1 cellular context compared by ENCODE assay signal in the genomic region with DNA sequence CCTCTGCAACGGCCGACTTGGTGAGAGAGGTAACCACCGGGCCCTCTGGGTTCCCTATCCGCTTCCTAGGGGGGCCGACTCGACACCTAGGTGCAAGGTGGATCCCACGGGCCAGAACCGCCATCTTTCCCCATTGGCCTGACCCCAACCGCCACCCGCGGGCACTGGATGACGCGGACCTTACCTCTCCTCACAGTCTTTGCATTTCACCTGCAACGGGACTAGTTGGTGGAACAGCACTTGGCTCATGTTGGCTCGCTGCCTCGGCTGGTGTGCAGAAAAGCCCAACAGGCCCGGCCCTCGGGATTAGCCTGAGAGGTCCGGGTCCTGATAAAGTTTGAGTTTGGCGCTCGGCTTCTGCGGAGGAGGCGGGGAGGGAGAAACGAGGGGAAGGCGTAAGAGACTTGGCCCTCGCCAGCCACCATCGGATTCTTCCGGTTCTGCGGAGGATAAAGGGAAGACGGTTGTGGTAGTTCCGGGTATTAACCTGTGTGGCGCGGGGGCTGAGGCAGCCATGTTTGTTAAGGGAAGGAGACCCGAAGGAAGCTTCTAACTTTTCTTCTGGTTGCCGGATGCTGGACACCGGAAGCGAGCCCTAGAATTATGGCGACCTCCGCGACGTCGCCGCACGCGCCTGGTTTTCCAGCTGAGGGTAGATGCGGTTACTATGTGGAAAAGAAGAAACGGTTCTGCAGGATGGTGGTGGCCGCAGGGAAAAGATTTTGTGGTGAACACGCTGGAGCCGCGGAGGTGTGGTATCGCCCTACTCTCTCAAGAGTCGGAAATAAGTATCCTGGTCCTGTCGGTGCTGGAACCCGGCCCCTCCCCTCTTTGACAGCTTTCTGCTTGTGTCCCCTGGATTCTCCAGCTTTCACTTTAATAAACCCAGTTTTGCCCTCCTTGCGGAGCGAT.
TF ChIP-seq lines count a peak whose summit lies in the region.

A gene with protein sequence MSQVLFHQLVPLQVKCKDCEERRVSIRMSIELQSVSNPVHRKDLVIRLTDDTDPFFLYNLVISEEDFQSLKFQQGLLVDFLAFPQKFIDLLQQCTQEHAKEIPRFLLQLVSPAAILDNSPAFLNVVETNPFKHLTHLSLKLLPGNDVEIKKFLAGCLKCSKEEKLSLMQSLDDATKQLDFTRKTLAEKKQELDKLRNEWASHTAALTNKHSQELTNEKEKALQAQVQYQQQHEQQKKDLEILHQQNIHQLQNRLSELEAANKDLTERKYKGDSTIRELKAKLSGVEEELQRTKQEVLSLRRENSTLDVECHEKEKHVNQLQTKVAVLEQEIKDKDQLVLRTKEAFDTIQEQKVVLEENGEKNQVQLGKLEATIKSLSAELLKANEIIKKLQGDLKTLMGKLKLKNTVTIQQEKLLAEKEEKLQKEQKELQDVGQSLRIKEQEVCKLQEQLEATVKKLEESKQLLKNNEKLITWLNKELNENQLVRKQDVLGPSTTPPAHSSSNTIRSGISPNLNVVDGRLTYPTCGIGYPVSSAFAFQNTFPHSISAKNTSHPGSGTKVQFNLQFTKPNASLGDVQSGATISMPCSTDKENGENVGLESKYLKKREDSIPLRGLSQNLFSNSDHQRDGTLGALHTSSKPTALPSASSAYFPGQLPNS (minus strand): TSS at position 365 of the 912 bp plus-strand sequence. CDS start 116 bp downstream, at position 249.
A gene with protein sequence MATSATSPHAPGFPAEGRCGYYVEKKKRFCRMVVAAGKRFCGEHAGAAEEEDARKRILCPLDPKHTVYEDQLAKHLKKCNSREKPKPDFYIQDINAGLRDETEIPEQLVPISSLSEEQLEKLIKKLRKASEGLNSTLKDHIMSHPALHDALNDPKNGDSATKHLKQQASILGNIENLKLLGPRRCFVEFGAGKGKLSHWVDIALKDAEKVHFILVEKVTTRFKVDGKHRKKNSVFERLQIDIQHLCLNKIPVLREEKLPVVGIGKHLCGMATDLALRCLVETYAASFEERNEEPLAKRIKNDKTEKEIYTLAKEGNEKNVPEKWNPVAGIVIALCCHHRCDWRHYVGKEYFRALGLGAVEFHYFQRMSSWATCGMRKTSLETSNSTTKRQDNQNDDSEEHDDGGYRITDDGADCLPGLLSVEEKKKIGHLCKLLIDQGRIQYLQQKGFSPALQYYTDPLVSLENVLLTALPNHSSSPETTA (plus strand): TSS at position 598 of the 912 bp plus-strand sequence. CDS start 6 bp downstream, at position 604.

TF ChIP-seq in GM12878, 131 proteins besides CTCF, POLR2A, EP300 and RAD21 (continues in another document):
- TF ChIP-seq SIX5 (IDR thresholded peaks at IDR 0.05; ENCODE audit: low read depth, low read length, severe bottlenecking) (peak; percentile 92), EED (IDR thresholded peaks at IDR 0.05; ENCODE audit: low read depth) (no peak), JUNB (IDR thresholded peaks at IDR 0.05) (peak; percentile 2; the same call in 1 of the 2 replicates), STAT3 (IDR thresholded peaks at IDR 0.05; ENCODE audit: low read depth, low read length) (no peak), CEBPB (IDR thresholded peaks at IDR 0.05; ENCODE audit: borderline replicate concordance in 1 of 2, low read depth in 2 of 2, low read length in 2 of 2) (no peak), MYC (IDR thresholded peaks at IDR 0.05; ENCODE audit: insufficient read depth, insufficient read length, insufficient replicate concordance, low read length, severe bottlenecking) (peak; percentile 34), TARDBP (IDR thresholded peaks at IDR 0.05; ENCODE audit: borderline replicate concordance) (peak; percentile 69), SUPT20H (IDR thresholded peaks at IDR 0.05; ENCODE audit: borderline replicate concordance, control insufficient read depth, low read depth, low read length) (no peak), EGR1 (IDR thresholded peaks at IDR 0.05; ENCODE audit: borderline replicate concordance in 1 of 2, low read depth in 2 of 2, low read length in 2 of 2) (peak in 1 of 2 experiments; percentile 84; a peak in 2 of 3 replicates), CHD4 (IDR thresholded peaks at IDR 0.05) (no peak), NRF1 (conservative IDR thresholded peaks at IDR 0.05; ENCODE audit: low read depth, low read length) (no peak), ZNF274 (IDR thresholded peaks at IDR 0.05; ENCODE audit: insufficient read depth, insufficient read length) (no peak), STAT1 (conservative IDR thresholded peaks at IDR 0.05) (peak; percentile 82; the same call in 1 of the 2 replicates), CBX3 (IDR thresholded peaks at IDR 0.05; ENCODE audit: borderline replicate concordance, low read depth) (no peak), HDAC6 (IDR thresholded peaks at IDR 0.05; ENCODE audit: unreplicated experiment) (no peak), CBX5 (IDR thresholded peaks at IDR 0.05; ENCODE audit: low read depth) (peak; percentile 83), EZH2 (IDR thresholded peaks at IDR 0.05; ENCODE audit: borderline replicate concordance, control insufficient read depth, low read depth, low read length) (no peak), BACH1 (IDR thresholded peaks at IDR 0.05; ENCODE audit: borderline replicate concordance) (no peak), TCF12 (IDR thresholded peaks at IDR 0.05; ENCODE audit: low read depth, low read length) (no peak), POLR2AphosphoS2 (IDR thresholded peaks at IDR 0.05; ENCODE audit: low read depth, low read length) (no peak), HDAC2 (IDR thresholded peaks at IDR 0.05) (no peak), HDGF (IDR thresholded peaks at IDR 0.05) (no peak), NFIC (IDR thresholded peaks at IDR 0.05; ENCODE audit: low read depth, low read length) (peak; percentile 51; the same call in 1 of the 2 replicates), POU2F2 (IDR thresholded peaks at IDR 0.05; ENCODE audit: borderline replicate concordance, low read depth, low read length) (no peak; the same call in 2 of the 3 replicates), RB1 (IDR thresholded peaks at IDR 0.05; ENCODE audit: borderline replicate concordance) (peak; percentile 86; the same call in 1 of the 2 replicates), CREB1 (IDR thresholded peaks at IDR 0.05; ENCODE audit: low read depth) (peak; percentile 87), ESRRA (IDR thresholded peaks at IDR 0.05; ENCODE audit: low read length) (no peak), TCF7 (IDR thresholded peaks at IDR 0.05; ENCODE audit: borderline replicate concordance) (peak; percentile 63; the same call in 1 of the 2 replicates)
- TF ChIP-seq, protein P1, sequence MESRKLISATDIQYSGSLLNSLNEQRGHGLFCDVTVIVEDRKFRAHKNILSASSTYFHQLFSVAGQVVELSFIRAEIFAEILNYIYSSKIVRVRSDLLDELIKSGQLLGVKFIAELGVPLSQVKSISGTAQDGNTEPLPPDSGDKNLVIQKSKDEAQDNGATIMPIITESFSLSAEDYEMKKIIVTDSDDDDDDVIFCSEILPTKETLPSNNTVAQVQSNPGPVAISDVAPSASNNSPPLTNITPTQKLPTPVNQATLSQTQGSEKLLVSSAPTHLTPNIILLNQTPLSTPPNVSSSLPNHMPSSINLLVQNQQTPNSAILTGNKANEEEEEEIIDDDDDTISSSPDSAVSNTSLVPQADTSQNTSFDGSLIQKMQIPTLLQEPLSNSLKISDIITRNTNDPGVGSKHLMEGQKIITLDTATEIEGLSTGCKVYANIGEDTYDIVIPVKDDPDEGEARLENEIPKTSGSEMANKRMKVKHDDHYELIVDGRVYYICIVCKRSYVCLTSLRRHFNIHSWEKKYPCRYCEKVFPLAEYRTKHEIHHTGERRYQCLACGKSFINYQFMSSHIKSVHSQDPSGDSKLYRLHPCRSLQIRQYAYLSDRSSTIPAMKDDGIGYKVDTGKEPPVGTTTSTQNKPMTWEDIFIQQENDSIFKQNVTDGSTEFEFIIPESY (IDR thresholded peaks at IDR 0.05) = no peak
- TF ChIP-seq, protein P2, sequence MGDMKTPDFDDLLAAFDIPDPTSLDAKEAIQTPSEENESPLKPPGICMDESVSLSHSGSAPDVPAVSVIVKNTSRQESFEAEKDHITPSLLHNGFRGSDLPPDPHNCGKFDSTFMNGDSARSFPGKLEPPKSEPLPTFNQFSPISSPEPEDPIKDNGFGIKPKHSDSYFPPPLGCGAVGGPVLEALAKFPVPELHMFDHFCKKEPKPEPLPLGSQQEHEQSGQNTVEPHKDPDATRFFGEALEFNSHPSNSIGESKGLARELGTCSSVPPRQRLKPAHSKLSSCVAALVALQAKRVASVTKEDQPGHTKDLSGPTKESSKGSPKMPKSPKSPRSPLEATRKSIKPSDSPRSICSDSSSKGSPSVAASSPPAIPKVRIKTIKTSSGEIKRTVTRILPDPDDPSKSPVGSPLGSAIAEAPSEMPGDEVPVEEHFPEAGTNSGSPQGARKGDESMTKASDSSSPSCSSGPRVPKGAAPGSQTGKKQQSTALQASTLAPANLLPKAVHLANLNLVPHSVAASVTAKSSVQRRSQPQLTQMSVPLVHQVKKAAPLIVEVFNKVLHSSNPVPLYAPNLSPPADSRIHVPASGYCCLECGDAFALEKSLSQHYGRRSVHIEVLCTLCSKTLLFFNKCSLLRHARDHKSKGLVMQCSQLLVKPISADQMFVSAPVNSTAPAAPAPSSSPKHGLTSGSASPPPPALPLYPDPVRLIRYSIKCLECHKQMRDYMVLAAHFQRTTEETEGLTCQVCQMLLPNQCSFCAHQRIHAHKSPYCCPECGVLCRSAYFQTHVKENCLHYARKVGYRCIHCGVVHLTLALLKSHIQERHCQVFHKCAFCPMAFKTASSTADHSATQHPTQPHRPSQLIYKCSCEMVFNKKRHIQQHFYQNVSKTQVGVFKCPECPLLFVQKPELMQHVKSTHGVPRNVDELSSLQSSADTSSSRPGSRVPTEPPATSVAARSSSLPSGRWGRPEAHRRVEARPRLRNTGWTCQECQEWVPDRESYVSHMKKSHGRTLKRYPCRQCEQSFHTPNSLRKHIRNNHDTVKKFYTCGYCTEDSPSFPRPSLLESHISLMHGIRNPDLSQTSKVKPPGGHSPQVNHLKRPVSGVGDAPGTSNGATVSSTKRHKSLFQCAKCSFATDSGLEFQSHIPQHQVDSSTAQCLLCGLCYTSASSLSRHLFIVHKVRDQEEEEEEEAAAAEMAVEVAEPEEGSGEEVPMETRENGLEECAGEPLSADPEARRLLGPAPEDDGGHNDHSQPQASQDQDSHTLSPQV (IDR thresholded peaks at IDR 0.05) = peak; percentile 59; the same call in 1 of the 2 replicates
- TF ChIP-seq, protein P3, sequence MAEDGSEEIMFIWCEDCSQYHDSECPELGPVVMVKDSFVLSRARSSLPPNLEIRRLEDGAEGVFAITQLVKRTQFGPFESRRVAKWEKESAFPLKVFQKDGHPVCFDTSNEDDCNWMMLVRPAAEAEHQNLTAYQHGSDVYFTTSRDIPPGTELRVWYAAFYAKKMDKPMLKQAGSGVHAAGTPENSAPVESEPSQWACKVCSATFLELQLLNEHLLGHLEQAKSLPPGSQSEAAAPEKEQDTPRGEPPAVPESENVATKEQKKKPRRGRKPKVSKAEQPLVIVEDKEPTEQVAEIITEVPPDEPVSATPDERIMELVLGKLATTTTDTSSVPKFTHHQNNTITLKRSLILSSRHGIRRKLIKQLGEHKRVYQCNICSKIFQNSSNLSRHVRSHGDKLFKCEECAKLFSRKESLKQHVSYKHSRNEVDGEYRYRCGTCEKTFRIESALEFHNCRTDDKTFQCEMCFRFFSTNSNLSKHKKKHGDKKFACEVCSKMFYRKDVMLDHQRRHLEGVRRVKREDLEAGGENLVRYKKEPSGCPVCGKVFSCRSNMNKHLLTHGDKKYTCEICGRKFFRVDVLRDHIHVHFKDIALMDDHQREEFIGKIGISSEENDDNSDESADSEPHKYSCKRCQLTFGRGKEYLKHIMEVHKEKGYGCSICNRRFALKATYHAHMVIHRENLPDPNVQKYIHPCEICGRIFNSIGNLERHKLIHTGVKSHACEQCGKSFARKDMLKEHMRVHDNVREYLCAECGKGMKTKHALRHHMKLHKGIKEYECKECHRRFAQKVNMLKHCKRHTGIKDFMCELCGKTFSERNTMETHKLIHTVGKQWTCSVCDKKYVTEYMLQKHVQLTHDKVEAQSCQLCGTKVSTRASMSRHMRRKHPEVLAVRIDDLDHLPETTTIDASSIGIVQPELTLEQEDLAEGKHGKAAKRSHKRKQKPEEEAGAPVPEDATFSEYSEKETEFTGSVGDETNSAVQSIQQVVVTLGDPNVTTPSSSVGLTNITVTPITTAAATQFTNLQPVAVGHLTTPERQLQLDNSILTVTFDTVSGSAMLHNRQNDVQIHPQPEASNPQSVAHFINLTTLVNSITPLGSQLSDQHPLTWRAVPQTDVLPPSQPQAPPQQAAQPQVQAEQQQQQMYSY (CRISPR knock-in tag; IDR thresholded peaks at IDR 0.05) = no peak
- TF ChIP-seq, protein P4, sequence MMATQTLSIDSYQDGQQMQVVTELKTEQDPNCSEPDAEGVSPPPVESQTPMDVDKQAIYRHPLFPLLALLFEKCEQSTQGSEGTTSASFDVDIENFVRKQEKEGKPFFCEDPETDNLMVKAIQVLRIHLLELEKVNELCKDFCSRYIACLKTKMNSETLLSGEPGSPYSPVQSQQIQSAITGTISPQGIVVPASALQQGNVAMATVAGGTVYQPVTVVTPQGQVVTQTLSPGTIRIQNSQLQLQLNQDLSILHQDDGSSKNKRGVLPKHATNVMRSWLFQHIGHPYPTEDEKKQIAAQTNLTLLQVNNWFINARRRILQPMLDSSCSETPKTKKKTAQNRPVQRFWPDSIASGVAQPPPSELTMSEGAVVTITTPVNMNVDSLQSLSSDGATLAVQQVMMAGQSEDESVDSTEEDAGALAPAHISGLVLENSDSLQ (IDR thresholded peaks at IDR 0.05) = no peak
- TF ChIP-seq, protein P5, sequence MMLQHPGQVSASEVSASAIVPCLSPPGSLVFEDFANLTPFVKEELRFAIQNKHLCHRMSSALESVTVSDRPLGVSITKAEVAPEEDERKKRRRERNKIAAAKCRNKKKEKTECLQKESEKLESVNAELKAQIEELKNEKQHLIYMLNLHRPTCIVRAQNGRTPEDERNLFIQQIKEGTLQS (IDR thresholded peaks at IDR 0.05; ENCODE audit: borderline replicate concordance, extremely low read depth, low read depth, low read length) = no peak
- TF ChIP-seq, protein P6, sequence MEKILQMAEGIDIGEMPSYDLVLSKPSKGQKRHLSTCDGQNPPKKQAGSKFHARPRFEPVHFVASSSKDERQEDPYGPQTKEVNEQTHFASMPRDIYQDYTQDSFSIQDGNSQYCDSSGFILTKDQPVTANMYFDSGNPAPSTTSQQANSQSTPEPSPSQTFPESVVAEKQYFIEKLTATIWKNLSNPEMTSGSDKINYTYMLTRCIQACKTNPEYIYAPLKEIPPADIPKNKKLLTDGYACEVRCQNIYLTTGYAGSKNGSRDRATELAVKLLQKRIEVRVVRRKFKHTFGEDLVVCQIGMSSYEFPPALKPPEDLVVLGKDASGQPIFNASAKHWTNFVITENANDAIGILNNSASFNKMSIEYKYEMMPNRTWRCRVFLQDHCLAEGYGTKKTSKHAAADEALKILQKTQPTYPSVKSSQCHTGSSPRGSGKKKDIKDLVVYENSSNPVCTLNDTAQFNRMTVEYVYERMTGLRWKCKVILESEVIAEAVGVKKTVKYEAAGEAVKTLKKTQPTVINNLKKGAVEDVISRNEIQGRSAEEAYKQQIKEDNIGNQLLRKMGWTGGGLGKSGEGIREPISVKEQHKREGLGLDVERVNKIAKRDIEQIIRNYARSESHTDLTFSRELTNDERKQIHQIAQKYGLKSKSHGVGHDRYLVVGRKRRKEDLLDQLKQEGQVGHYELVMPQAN (conservative IDR thresholded peaks at IDR 0.05) = peak; percentile 99
